ENCODE assay signal across 25 cellular contexts in genomic region chr9:96320749-96321280, GRCh38. TPM values are rescaled to one million over a fixed set of nuclear protein-coding genes. Genes with fewer than 3 reads are reported as not detected.
DNase-seq lines count a peak whose midpoint lies in the region; ATAC-seq, FAIRE-seq and TF ChIP-seq lines count a peak whose summit lies in the region.
"Had no signal": no experiment of that assay in that cellular context is flagged by ENCODE, and none has a peak within 500 bp of the region (broad histone marks: within the 10 kb centered on the region; RNA-seq: fewer than 3 reads in every experiment).

No MANE protein-coding gene starts in this region.

- no peaks in the 10 kb centered on the region for H3K27me3 ChIP-seq in breast epithelium
- H3K27me3 ChIP-seq in NT2/D1 (ENCODE audit: insufficient read depth, insufficient read length): no peaks in the 10 kb centered on the region
- H3K27me3 ChIP-seq in neural progenitor cell: no peaks in the 10 kb centered on the region
- H3K27me3 ChIP-seq: BLaER1 treated with 17β-estradiol and CSF1 and Interleukin-3, amounts not matched to agents 10 nM and 100 nM; SJCRH30 had no signal

- H2AFZ ChIP-seq in neural progenitor cell (replicated peaks): no peak overlapping the region

- H3K4me3 ChIP-seq in breast epithelium: no peak overlapping the region
- H3K4me3 ChIP-seq in NT2/D1 (ENCODE audit: insufficient read length, low read depth): no peak overlapping the region
- no peak overlapping the region for H3K4me3 ChIP-seq in neural progenitor cell
- H3K4me3 ChIP-seq: BLaER1 treated with 17β-estradiol and CSF1 and Interleukin-3, amounts not matched to agents 10 nM and 100 nM; SJCRH30 had no signal

- ATAC-seq in WTC11: peak; percentile 64

- intact Hi-C loops in MCF 10A (cut with micrococcal nuclease) (loop anchor here (10.0 kb wide), 1 partner anchor 534 kb away; the partner anchor contains the start of gene ZNF782), breast epithelium (cut with DNase I; ENCODE audit: low total_unique reads) (no loop called here)

- no peaks in the 10 kb centered on the region for H3K9me3 Mint-ChIP-seq in MCF 10A (ENCODE audit: unreplicated experiment)
- no peaks in the 10 kb centered on the region for H3K9me3 Mint-ChIP-seq in WTC11
- no peaks in the 10 kb centered on the region for H3K9me3 Mint-ChIP-seq in neural progenitor cell
- H3K9me3 Mint-ChIP-seq: CD4-positive, alpha-beta memory T cell had no signal

- H3K4me3 Mint-ChIP-seq in MCF 10A (ENCODE audit: unreplicated experiment) (no peak overlapping the region), WTC11 (no peak overlapping the region), neural progenitor cell (no peak overlapping the region)
- H3K4me3 Mint-ChIP-seq: CD4-positive, alpha-beta memory T cell had no signal

- peak overlapping the region; percentile 5 for H3K9ac ChIP-seq in NT2/D1 (ENCODE audit: insufficient read length, low read depth)
- H3K9ac ChIP-seq in neural progenitor cell: no peak overlapping the region
- H3K9ac ChIP-seq: BLaER1 treated with 17β-estradiol and CSF1 and Interleukin-3, amounts not matched to agents 10 nM and 100 nM; KMS-11 had no signal

- H3K27ac ChIP-seq in breast epithelium: no peak overlapping the region
- no peak overlapping the region for H3K27ac ChIP-seq in neural progenitor cell
- H3K27ac ChIP-seq: BLaER1 treated with 17β-estradiol and CSF1 and Interleukin-3, amounts not matched to agents 10 nM and 100 nM; KMS-11; SJCRH30 had no signal

- H3K27me3 Mint-ChIP-seq in MCF 10A (ENCODE audit: insufficient read depth, unreplicated experiment) (no peaks in the 10 kb centered on the region), WTC11 (ENCODE audit: low read depth) (no peaks in the 10 kb centered on the region), neural progenitor cell (ENCODE audit: insufficient read depth, low read depth) (peaks cover 2% of the 10 kb centered on the region)

- TF ChIP-seq CTCF in MCF 10A (IDR thresholded peaks at IDR 0.05; ENCODE audit: unreplicated experiment): no peak
- TF ChIP-seq CTCF in breast epithelium (IDR thresholded peaks at IDR 0.05): no peak
- TF ChIP-seq CTCF in WTC11 (IDR thresholded peaks at IDR 0.05): no peak
- no peak for TF ChIP-seq CTCF in neural progenitor cell (IDR thresholded peaks at IDR 0.05)

- no peaks in the 10 kb centered on the region for H3K9me3 ChIP-seq in breast epithelium
- no peaks in the 10 kb centered on the region for H3K9me3 ChIP-seq in NT2/D1 (ENCODE audit: insufficient read depth, low read length)
- no peaks in the 10 kb centered on the region for H3K9me3 ChIP-seq in neural progenitor cell (ENCODE audit: low read depth)
- H3K9me3 ChIP-seq: BLaER1 treated with 17β-estradiol and CSF1 and Interleukin-3, amounts not matched to agents 10 nM and 100 nM; SJCRH30 had no signal

- DNase-seq in MCF 10A (ENCODE audit: unreplicated experiment) (no peak), breast epithelium (ENCODE audit: low spot score in 2 of 2) (no peak), NT2/D1 (ENCODE audit: low read depth, low spot score) (no peak), WTC11 (ENCODE audit: low spot score) (no peak), neural progenitor cell (ENCODE audit: low spot score) (peak; percentile 15), GM19239 (ENCODE audit: insufficient read length, low spot score) (no peak), HuH-7 (ENCODE audit: low spot score) (no peak), NCI-H1436 (lab: John Stamatoyannopoulos, UW) (no peak)
- DNase-seq: 8988T; CD4-positive, alpha-beta memory T cell; DND-41; MV-4-11; NCI-H1105 treated with DMSO at 0.1 percent for 48 hours; NCI-H1694 treated with DMSO at 0.1 percent for 48 hours; NCI-H2107; NCI-H226; NCI-H510A treated with DMSO at 0.1 percent for 48 hours; NCI-H774; T-helper 1 cell had no signal

- H3K36me3 Mint-ChIP-seq in MCF 10A (ENCODE audit: insufficient read depth, unreplicated experiment) (no peaks in the 10 kb centered on the region), WTC11 (no peaks in the 10 kb centered on the region), neural progenitor cell (no peaks in the 10 kb centered on the region)

- H3K4me2 ChIP-seq in neural progenitor cell: peak overlapping the region; percentile 47
- H3K4me2 ChIP-seq: BLaER1 treated with 17β-estradiol and CSF1 and Interleukin-3, amounts not matched to agents 10 nM and 100 nM; KMS-11 had no signal

- POLR2A ChIA-PET in MCF 10A (lab: Yijun Ruan, JAX): interaction anchor here (0.7 kb wide), 1 partner anchor 1227 kb away, joined by 4 read pairs; no protein-coding TSS in a partner anchor
- POLR2A ChIA-PET in WTC11 (lab: Charles Lee): no interaction called here

- no peaks in the 10 kb centered on the region for H3K79me2 ChIP-seq in neural progenitor cell (ENCODE audit: low read depth)

- peaks cover 11% of the 10 kb centered on the region for H3F3A ChIP-seq in neural progenitor cell (ENCODE audit: low read depth)

- TF ChIP-seq POLR2A in breast epithelium (IDR thresholded peaks at IDR 0.05): no peak

- H3K36me3 ChIP-seq in breast epithelium: no peaks in the 10 kb centered on the region
- peaks cover 5% of the 10 kb centered on the region for H3K36me3 ChIP-seq in NT2/D1 (ENCODE audit: insufficient read depth, insufficient read length, low read length)
- no peaks in the 10 kb centered on the region for H3K36me3 ChIP-seq in neural progenitor cell
- H3K36me3 ChIP-seq: BLaER1 treated with 17β-estradiol and CSF1 and Interleukin-3, amounts not matched to agents 10 nM and 100 nM; SJCRH30 had no signal

- H3K4me1 Mint-ChIP-seq in MCF 10A (ENCODE audit: insufficient read depth, unreplicated experiment) (peaks cover 6% of the 10 kb centered on the region), WTC11 (peaks cover 18% of the 10 kb centered on the region), neural progenitor cell (peaks cover 18% of the 10 kb centered on the region)

- H3K27ac Mint-ChIP-seq in MCF 10A (ENCODE audit: low read depth, unreplicated experiment): no peak overlapping the region
- no peak overlapping the region for H3K27ac Mint-ChIP-seq in WTC11
- H3K27ac Mint-ChIP-seq in neural progenitor cell: no peak overlapping the region

- no peaks in the 10 kb centered on the region for H4K20me1 ChIP-seq in neural progenitor cell (ENCODE audit: low read depth)
- H4K20me1 ChIP-seq: BLaER1 treated with 17β-estradiol and CSF1 and Interleukin-3, amounts not matched to agents 10 nM and 100 nM had no signal

- no peaks in the 10 kb centered on the region for H3K4me1 ChIP-seq in breast epithelium
- peaks cover 3% of the 10 kb centered on the region for H3K4me1 ChIP-seq in NT2/D1 (ENCODE audit: insufficient read depth, insufficient read length)
- peaks cover 13% of the 10 kb centered on the region for H3K4me1 ChIP-seq in neural progenitor cell

- CTCF ChIA-PET in MCF 10A (lab: Yijun Ruan, JAX): interaction anchor here (0.8 to 7.2 kb wide), 3 partner anchors 26 to 100 kb away, joined by 3 to 105 read pairs (median 3); no protein-coding TSS in a partner anchor
- CTCF ChIA-PET in WTC11 (lab: Charles Lee): interaction anchor here (1.1 to 1.3 kb wide), 3 partner anchors 89 to 346 kb away, joined by 4 to 5 read pairs (median 4); no protein-coding TSS in a partner anchor

- FAIRE-seq in GM19239 (lab: Jason Lieb, UNC): no peak
- FAIRE-seq: GM12892 had no signal

- BruUV-seq in MCF 10A (replicated peaks; lab: Mats Ljungman, UMichigan): TSS peak; percentile 69

TF ChIP-seq in WTC11, 78 proteins besides CTCF, POLR2A, EP300 and RAD21 (continues in another document):
- TF ChIP-seq CDX4 (CRISPR knock-in tag; IDR thresholded peaks at IDR 0.05; ENCODE audit: borderline replicate concordance) (no peak), TEAD4 (CRISPR knock-in tag; IDR thresholded peaks at IDR 0.05) (no peak), ZNF121 (CRISPR knock-in tag; IDR thresholded peaks at IDR 0.05) (no peak), ZNF232 (CRISPR knock-in tag; IDR thresholded peaks at IDR 0.05) (no peak), MXD4 (CRISPR knock-in tag; IDR thresholded peaks at IDR 0.05; ENCODE audit: borderline replicate concordance) (no peak), SP1 (CRISPR knock-in tag; conservative IDR thresholded peaks at IDR 0.05) (no peak), PRDM15 (CRISPR knock-in tag; IDR thresholded peaks at IDR 0.05) (no peak), ZNF263 (CRISPR knock-in tag; IDR thresholded peaks at IDR 0.05; ENCODE audit: low read depth) (no peak), FOXP1 (CRISPR knock-in tag; IDR thresholded peaks at IDR 0.05; ENCODE audit: borderline replicate concordance) (no peak), ZNF416 (CRISPR knock-in tag; IDR thresholded peaks at IDR 0.05) (no peak)

RNA-seq across cellular contexts. Expression of gene HSD17B3, which starts 18.8 kb away (rescaled TPM):
- 0.74 TPM in 1 of 2 replicates, not detected in the other for total RNA-seq in MCF 10A (2022)
- 1 to 10 TPM in 1 of 3 donors, under 1 TPM in 1, not detected in 1; 0.98 to 1.1 TPM for total RNA-seq in breast epithelium
- not detected in 3 replicates for total RNA-seq in WTC11 (2021)
- not detected in 2 replicates for total RNA-seq in neural progenitor cell (ENCODE audit: low replicate concordance)
- total RNA-seq: G401, H4 had no signal
